20 cellular contexts compared by ENCODE assay signal in the genomic region with DNA sequence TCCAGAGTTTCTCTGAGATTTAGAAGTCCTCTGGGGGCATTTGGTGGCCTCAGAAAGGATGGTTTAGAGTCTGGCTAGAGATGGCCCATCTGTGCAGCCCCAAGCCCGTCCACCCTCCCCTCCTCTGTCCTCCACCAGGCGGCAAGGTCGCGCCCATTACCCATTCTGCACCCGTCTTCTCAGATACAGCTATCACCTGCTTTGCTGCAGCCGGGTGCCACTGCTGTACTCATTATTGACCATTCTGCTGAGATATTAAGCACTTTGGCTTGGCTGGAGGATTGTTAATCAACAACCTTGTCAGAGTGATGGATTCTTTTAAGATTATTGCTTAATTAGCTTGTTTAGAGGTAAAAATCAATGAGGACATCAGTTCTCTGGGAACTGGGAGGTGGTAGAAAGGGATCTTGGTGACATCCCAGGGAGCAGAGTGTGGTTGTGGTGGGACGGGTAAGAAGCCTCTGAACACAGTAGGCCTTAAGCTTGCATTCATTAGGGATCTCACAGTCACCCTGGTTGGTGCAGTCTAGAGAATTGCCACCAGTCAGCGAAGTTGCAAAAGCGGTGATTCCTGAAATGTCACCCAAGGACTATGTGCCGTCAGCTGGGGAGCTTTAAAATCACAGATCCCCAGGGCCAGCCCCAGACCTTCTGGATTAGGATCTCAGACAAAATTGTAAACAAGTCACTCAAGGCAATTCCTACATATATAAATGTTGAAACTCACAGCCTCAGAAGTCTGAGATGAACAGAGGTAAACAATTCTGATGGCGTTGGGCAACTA.
"Had no signal": no experiment of that assay in that cellular context is flagged by ENCODE, and none has a peak within 500 bp of the region (broad histone marks: within the 10 kb centered on the region; RNA-seq: fewer than 3 reads in every experiment).

No MANE protein-coding gene starts in this region.

- H3K79me2 ChIP-seq: parathyroid adenoma had no signal

- H3K36me3 Mint-ChIP-seq: memory B cell; naive thymus-derived CD4-positive, alpha-beta T cell; stimulated activated naive B cell treated with anti-CD40 and anti-IgM and Interleukin-4, amounts not matched to agents 10 μg/mL and 1 μg/mL and 100 μg/mL, for 72 hours had no signal

- H3K27ac Mint-ChIP-seq: activated CD4-positive, alpha-beta memory T cell treated with anti-CD3 and anti-CD28 coated beads, Interleukin-2, amount 10 ng/mL, durations not matched to agents 7 days and 5 days; activated naive CD4-positive, alpha-beta T cell treated with anti-CD3 and anti-CD28 coated beads for 36 hours; memory B cell; stimulated activated naive B cell treated with anti-CD40 and anti-IgM and Interleukin-4, amounts not matched to agents 10 μg/mL and 1 μg/mL and 100 μg/mL, for 72 hours; WTC11 had no signal

- H3K36me3 ChIP-seq: ascending aorta, left lung, transverse colon had no signal

- H3K9ac ChIP-seq: parathyroid adenoma had no signal

- FAIRE-seq: bronchial epithelial cell, endometrium, keratinocyte had no signal

- H3K4me1 ChIP-seq: ascending aorta, parathyroid adenoma had no signal

- H3K4me3 ChIP-seq: ascending aorta, dorsolateral prefrontal cortex, left lung, mucosa of descending colon, transverse colon had no signal

- H3K27ac ChIP-seq: ascending aorta, dorsolateral prefrontal cortex, left lung, parathyroid adenoma, transverse colon had no signal

- DNase-seq: activated CD4-positive, alpha-beta memory T cell treated with anti-CD3 and anti-CD28 coated beads, Interleukin-2, amount 10 ng/mL, durations not matched to agents 7 days and 5 days; activated CD4-positive, alpha-beta T cell treated with anti-CD3 and anti-CD28 coated beads for 4 hours; activated naive CD4-positive, alpha-beta T cell treated with anti-CD3 and anti-CD28 coated beads for 36 hours; hippocampal formation; left lung; mucosa of descending colon; naive thymus-derived CD4-positive, alpha-beta T cell; retina; stimulated activated CD4-positive, alpha-beta T cell treated with anti-CD3 and anti-CD28 coated beads, Interleukin-4, amount 100 ng/mL, for 1 hour; stimulated activated naive B cell treated with anti-CD40 and anti-IgM and Interleukin-4, amounts not matched to agents 10 μg/mL and 1 μg/mL and 100 μg/mL, for 72 hours; T-helper 17 cell; transverse colon had no signal

- H3K4me1 Mint-ChIP-seq: memory B cell, WTC11 had no signal

- H3K4me3 Mint-ChIP-seq: activated CD4-positive, alpha-beta memory T cell treated with anti-CD3 and anti-CD28 coated beads, Interleukin-2, amount 10 ng/mL, durations not matched to agents 7 days and 5 days; activated naive CD4-positive, alpha-beta T cell treated with anti-CD3 and anti-CD28 coated beads for 36 hours; memory B cell; naive thymus-derived CD4-positive, alpha-beta T cell; stimulated activated naive B cell treated with anti-CD40 and anti-IgM and Interleukin-4, amounts not matched to agents 10 μg/mL and 1 μg/mL and 100 μg/mL, for 72 hours; T-helper 17 cell; WTC11 had no signal

- ATAC-seq: left lung; mucosa of descending colon; naive thymus-derived CD4-positive, alpha-beta T cell; stimulated activated naive B cell treated with anti-CD40 and anti-IgM and Interleukin-4, amounts not matched to agents 10 μg/mL and 1 μg/mL and 100 μg/mL, for 72 hours; T-helper 17 cell; WTC11 had no signal

- H3K9me3 Mint-ChIP-seq: activated CD4-positive, alpha-beta memory T cell treated with anti-CD3 and anti-CD28 coated beads, Interleukin-2, amount 10 ng/mL, durations not matched to agents 7 days and 5 days; activated naive CD4-positive, alpha-beta T cell treated with anti-CD3 and anti-CD28 coated beads for 36 hours; memory B cell; naive thymus-derived CD4-positive, alpha-beta T cell; WTC11 had no signal

- H3K9me3 ChIP-seq: ascending aorta, left lung, mucosa of descending colon, transverse colon had no signal

- H2AFZ ChIP-seq: parathyroid adenoma had no signal

- H3K27me3 ChIP-seq: ascending aorta, dorsolateral prefrontal cortex, transverse colon had no signal
